In the genomic region with DNA sequence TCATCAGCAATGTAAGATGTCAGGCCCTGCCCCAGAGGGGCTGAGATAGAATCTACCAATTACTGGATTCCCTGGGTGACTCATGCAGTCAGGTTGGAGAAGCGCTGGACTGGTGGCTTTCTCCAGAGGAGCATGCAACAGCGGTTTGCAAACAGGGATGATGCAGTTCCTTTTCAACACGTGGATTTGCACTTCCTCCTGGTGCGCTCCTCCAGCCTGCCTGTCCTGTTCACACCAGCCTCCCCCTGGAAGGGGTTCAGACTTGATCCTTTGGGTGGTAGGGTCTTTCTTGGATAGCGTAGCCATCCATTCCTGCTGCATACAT, we compare ENCODE assay signal across 15 cellular contexts.
DNase-seq lines count a peak whose midpoint lies in the region; ATAC-seq, FAIRE-seq and TF ChIP-seq lines count a peak whose summit lies in the region.
"Had no signal": no experiment of that assay in that cellular context is flagged by ENCODE, and none has a peak within 500 bp of the region (broad histone marks: within the 10 kb centered on the region; RNA-seq: fewer than 3 reads in every experiment).

No MANE protein-coding gene starts in this region.

- H3K27ac ChIP-seq in heart right ventricle (peak overlapping the region in 7 of 10 donors; percentile 5 to 56 (median 28)), SJSA1 (peak overlapping the region; percentile 25; the same call in 1 of the 2 replicates)
- H3K27ac ChIP-seq: HL-60 had no signal

- H3K27me3 ChIP-seq in heart right ventricle = no peaks in the 10 kb centered on the region
- no peaks in the 10 kb centered on the region for H3K27me3 ChIP-seq in SJSA1 (replicated peaks)

- no peak for TF ChIP-seq CTCF in heart right ventricle (IDR thresholded peaks at IDR 0.05)

- H3K4me1 ChIP-seq in heart right ventricle = peaks cover 0 to 33% (median 16%) of the 10 kb centered on the region in 9 donors
- peaks cover 37% of the 10 kb centered on the region for H3K4me1 ChIP-seq in SJSA1 (replicated peaks)

- DNase-seq in heart right ventricle (no peak), cardiac septum (ENCODE audit: low spot score) (no peak), SJSA1 (ENCODE audit: low read depth in 1 of 2, low spot score in 2 of 2) (peak in 1 of 2 experiments; percentile 33), islet precursor cell (peak; percentile 95), urothelium cell line (ENCODE audit: low spot score) (peak; percentile 55)
- DNase-seq: GOT3; NCI-H226; stimulated activated naive CD8-positive, alpha-beta T cell treated with anti-CD3 and anti-CD28 coated beads, Interleukin-15, Interleukin-2, amounts not matched to agents 100 U/mL and 50 U/mL, for 24 hours had no signal

- peak in 5 of 8 donors; percentile 21 to 36 (median 24) for ATAC-seq in heart right ventricle
- no peak for ATAC-seq in GM19467 (IDR thresholded peaks at IDR 0.05; ENCODE audit: unreplicated experiment)
- ATAC-seq in GM21390 (IDR thresholded peaks at IDR 0.05; ENCODE audit: unreplicated experiment) = no peak
- no peak for ATAC-seq in GM18498 (IDR thresholded peaks at IDR 0.05; ENCODE audit: unreplicated experiment)
- ATAC-seq: activated naive CD4-positive, alpha-beta T cell treated with anti-CD3 and anti-CD28 coated beads, Interleukin-2, amount 50 U/mL, for 72 hours; left lobe of liver; stimulated activated naive CD8-positive, alpha-beta T cell treated with anti-CD3 and anti-CD28 coated beads, Interleukin-15, Interleukin-2, amounts not matched to agents 100 U/mL and 50 U/mL, for 24 hours had no signal

- intact Hi-C loops in heart right ventricle (cut with DNase I) (loop anchor here in 1 of 10 donors (10.0 kb wide), 1 partner anchor 112 kb away; no protein-coding TSS in a partner anchor), cardiac septum (cut with DNase I) (no loop called here)

- no peak for FAIRE-seq in urothelium cell line (lab: Jason Lieb, UNC)
- FAIRE-seq: TTC549 had no signal

- 71 to 74% methylated on average over 5 of the region's 5 CpGs for WGBS in heart right ventricle, 2 donors

- no peak overlapping the region for H3K4me3 ChIP-seq in heart right ventricle
- no peak overlapping the region for H3K4me3 ChIP-seq in SJSA1

- H3K9me3 ChIP-seq in heart right ventricle (no peaks in the 10 kb centered on the region), SJSA1 (replicated peaks) (no peaks in the 10 kb centered on the region)

- no peaks in the 10 kb centered on the region for H3K36me3 ChIP-seq in heart right ventricle
- no peaks in the 10 kb centered on the region for H3K36me3 ChIP-seq in SJSA1

Comparison
In these comparisons a context has a peak if more than half of its experiments do, and no peak if none do; other contexts are left out.
1. ATAC-seq: peak in heart right ventricle (5 of 8); none in GM19467 (single experiment), GM21390 (single experiment) and GM18498 (single experiment).
2. DNase-seq: peak in islet precursor cell (single experiment) and urothelium cell line (single experiment); none in heart right ventricle (0 of 2) and cardiac septum (single experiment).